ENCODE assay signal across 22 cellular contexts in the genomic region with DNA sequence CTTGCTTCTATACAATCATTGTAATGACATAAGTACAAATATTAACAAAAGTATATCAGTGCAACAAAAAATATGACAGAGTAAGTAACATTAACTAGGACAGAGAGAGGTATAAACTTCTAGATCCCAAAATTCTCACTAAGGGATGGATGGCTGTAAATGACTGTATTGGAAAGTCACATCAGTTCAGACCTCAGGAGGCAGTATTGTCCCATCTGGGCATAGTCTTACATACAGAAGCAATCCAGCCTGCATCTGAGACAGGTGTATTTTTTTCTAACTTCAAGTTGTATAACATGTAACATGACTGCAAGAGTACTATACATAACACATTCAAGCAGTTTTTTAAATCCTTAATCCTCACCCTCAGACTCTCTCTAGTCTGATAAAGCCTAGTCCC.
DNase-seq lines count a peak whose midpoint lies in the region; ATAC-seq and TF ChIP-seq lines count a peak whose summit lies in the region.
"Had no signal": no experiment of that assay in that cellular context is flagged by ENCODE, and none has a peak within 500 bp of the region (broad histone marks: within the 10 kb centered on the region; RNA-seq: fewer than 3 reads in every experiment).

No MANE protein-coding gene starts in this region.

- POLR2A ChIA-PET in WTC11 (lab: Charles Lee), result no interaction called here

- peak; percentile 32 for TF ChIP-seq CTCF in LNCaP clone FGC (IDR thresholded peaks at IDR 0.05; ENCODE audit: control insufficient read depth, extremely low read depth, insufficient read depth)
- TF ChIP-seq CTCF in WTC11 (IDR thresholded peaks at IDR 0.05), result no peak
- TF ChIP-seq CTCF in neural crest cell (conservative IDR thresholded peaks at IDR 0.05), result peak; percentile 16

- H3K4me1 Mint-ChIP-seq in WTC11 (no peaks in the 10 kb centered on the region), neural crest cell (no peaks in the 10 kb centered on the region)
- H3K4me1 Mint-ChIP-seq: immature natural killer cell, nephron progenitor cell had no signal

- H3K36me3 Mint-ChIP-seq in WTC11, result no peaks in the 10 kb centered on the region
- no peaks in the 10 kb centered on the region for H3K36me3 Mint-ChIP-seq in neural crest cell (ENCODE audit: low read depth)
- H3K36me3 Mint-ChIP-seq: immature natural killer cell had no signal

- CTCF ChIA-PET in WTC11 (lab: Charles Lee), result no interaction called here

- H3K4me3 Mint-ChIP-seq in WTC11 (no peak overlapping the region), neural crest cell (no peak overlapping the region)
- H3K4me3 Mint-ChIP-seq: activated CD8-positive, alpha-beta T cell treated with anti-CD3 and anti-CD28 coated beads, Interleukin-2, amount 10 ng/mL, durations not matched to agents 7 days and 5 days; immature natural killer cell; nephron progenitor cell had no signal

- ATAC-seq in WTC11, result peak; percentile 90
- ATAC-seq in left ventricle myocardium superior, result no peak
- ATAC-seq: activated CD8-positive, alpha-beta T cell treated with anti-CD3 and anti-CD28 coated beads, Interleukin-2, amount 10 ng/mL, durations not matched to agents 7 days and 5 days; heart right ventricle; upper lobe of right lung had no signal

- intact Hi-C loops in left ventricle myocardium superior (cut with micrococcal nuclease), result no loop called here

- H3K27me3 Mint-ChIP-seq in WTC11 (ENCODE audit: low read depth), result no peaks in the 10 kb centered on the region
- no peaks in the 10 kb centered on the region for H3K27me3 Mint-ChIP-seq in neural crest cell (ENCODE audit: low read depth)

- H3K27ac Mint-ChIP-seq in WTC11, result no peak overlapping the region
- no peak overlapping the region for H3K27ac Mint-ChIP-seq in neural crest cell (ENCODE audit: unreplicated experiment)
- H3K27ac Mint-ChIP-seq: activated CD8-positive, alpha-beta T cell treated with anti-CD3 and anti-CD28 coated beads, Interleukin-2, amount 10 ng/mL, durations not matched to agents 7 days and 5 days; immature natural killer cell; nephron progenitor cell had no signal

- no peak overlapping the region for H3K4me3 ChIP-seq in LNCaP clone FGC (ENCODE audit: low read depth, low read length)
- H3K4me3 ChIP-seq: colonic mucosa, heart right ventricle, left ventricle myocardium inferior, upper lobe of right lung had no signal

- no peaks in the 10 kb centered on the region for H3K9me3 Mint-ChIP-seq in WTC11
- no peaks in the 10 kb centered on the region for H3K9me3 Mint-ChIP-seq in neural crest cell
- H3K9me3 Mint-ChIP-seq: nephron progenitor cell had no signal

- DNase-seq in NCI-H2171 treated with DMSO at 0.1 percent for 48 hours (lab: John Stamatoyannopoulos, UW) (peak; percentile 29), NCI-H2171 (lab: John Stamatoyannopoulos, UW) (no peak), LNCaP clone FGC (ENCODE audit: low read depth) (no peak), WTC11 (ENCODE audit: low spot score) (no peak), neural crest cell (ENCODE audit: low read depth, low spot score) (no peak), left ventricle myocardium superior (no peak), NCI-H446 treated with DMSO at 0.1 percent for 48 hours (lab: John Stamatoyannopoulos, UW) (no peak), NCI-H187 treated with DMSO at 0.1 percent for 48 hours (lab: John Stamatoyannopoulos, UW) (no peak)
- DNase-seq: activated CD4-positive, alpha-beta T cell treated with anti-CD3 and anti-CD28 coated beads for 1 hour; activated CD8-positive, alpha-beta T cell treated with anti-CD3 and anti-CD28 coated beads, Interleukin-2, amount 10 ng/mL, durations not matched to agents 7 days and 5 days; activated gamma-delta T cell treated with Interleukin-2 at 50 U/mL for 16 hours; colonic mucosa; heart right ventricle; immature natural killer cell; left ventricle myocardium inferior; NCI-H1092 treated with DMSO at 0.1 percent for 48 hours; NCI-H2029 treated with DMSO at 0.1 percent for 48 hours; NCI-H510A treated with DMSO at 0.1 percent for 48 hours; nephron progenitor cell; posterior cingulate gyrus; SW 1271; upper lobe of right lung had no signal

TF ChIP-seq in WTC11, 78 proteins besides CTCF, POLR2A, EP300 and RAD21 (continues in another document):
- TF ChIP-seq FOXJ3 (CRISPR knock-in tag; IDR thresholded peaks at IDR 0.05; ENCODE audit: borderline replicate concordance) (no peak), CBFB (CRISPR knock-in tag; IDR thresholded peaks at IDR 0.05; ENCODE audit: low read depth) (no peak), PREB (CRISPR knock-in tag; IDR thresholded peaks at IDR 0.05; ENCODE audit: borderline replicate concordance) (no peak), JAZF1 (CRISPR knock-in tag; IDR thresholded peaks at IDR 0.05) (no peak), ESRRA (CRISPR knock-in tag; IDR thresholded peaks at IDR 0.05; ENCODE audit: borderline replicate concordance) (no peak), TP53 (CRISPR knock-in tag; IDR thresholded peaks at IDR 0.05) (no peak), ZNF263 (CRISPR knock-in tag; IDR thresholded peaks at IDR 0.05; ENCODE audit: low read depth) (no peak), SMAD4 (CRISPR knock-in tag; IDR thresholded peaks at IDR 0.05) (no peak), HMGXB4 (CRISPR knock-in tag; IDR thresholded peaks at IDR 0.05) (no peak), KAT7 (CRISPR knock-in tag; IDR thresholded peaks at IDR 0.05; ENCODE audit: borderline replicate concordance) (no peak)
- TF ChIP-seq, protein P1, sequence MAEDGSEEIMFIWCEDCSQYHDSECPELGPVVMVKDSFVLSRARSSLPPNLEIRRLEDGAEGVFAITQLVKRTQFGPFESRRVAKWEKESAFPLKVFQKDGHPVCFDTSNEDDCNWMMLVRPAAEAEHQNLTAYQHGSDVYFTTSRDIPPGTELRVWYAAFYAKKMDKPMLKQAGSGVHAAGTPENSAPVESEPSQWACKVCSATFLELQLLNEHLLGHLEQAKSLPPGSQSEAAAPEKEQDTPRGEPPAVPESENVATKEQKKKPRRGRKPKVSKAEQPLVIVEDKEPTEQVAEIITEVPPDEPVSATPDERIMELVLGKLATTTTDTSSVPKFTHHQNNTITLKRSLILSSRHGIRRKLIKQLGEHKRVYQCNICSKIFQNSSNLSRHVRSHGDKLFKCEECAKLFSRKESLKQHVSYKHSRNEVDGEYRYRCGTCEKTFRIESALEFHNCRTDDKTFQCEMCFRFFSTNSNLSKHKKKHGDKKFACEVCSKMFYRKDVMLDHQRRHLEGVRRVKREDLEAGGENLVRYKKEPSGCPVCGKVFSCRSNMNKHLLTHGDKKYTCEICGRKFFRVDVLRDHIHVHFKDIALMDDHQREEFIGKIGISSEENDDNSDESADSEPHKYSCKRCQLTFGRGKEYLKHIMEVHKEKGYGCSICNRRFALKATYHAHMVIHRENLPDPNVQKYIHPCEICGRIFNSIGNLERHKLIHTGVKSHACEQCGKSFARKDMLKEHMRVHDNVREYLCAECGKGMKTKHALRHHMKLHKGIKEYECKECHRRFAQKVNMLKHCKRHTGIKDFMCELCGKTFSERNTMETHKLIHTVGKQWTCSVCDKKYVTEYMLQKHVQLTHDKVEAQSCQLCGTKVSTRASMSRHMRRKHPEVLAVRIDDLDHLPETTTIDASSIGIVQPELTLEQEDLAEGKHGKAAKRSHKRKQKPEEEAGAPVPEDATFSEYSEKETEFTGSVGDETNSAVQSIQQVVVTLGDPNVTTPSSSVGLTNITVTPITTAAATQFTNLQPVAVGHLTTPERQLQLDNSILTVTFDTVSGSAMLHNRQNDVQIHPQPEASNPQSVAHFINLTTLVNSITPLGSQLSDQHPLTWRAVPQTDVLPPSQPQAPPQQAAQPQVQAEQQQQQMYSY (CRISPR knock-in tag; IDR thresholded peaks at IDR 0.05), result no peak
- TF ChIP-seq, protein P2, sequence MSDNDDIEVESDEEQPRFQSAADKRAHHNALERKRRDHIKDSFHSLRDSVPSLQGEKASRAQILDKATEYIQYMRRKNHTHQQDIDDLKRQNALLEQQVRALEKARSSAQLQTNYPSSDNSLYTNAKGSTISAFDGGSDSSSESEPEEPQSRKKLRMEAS (CRISPR knock-in tag; IDR thresholded peaks at IDR 0.05), result no peak
